ENCODE assay signal across 8 cellular contexts in genomic region chr3:69324362-69325025, GRCh38.
DNase-seq lines count a peak whose midpoint lies in the region; ATAC-seq and TF ChIP-seq lines count a peak whose summit lies in the region.

No MANE protein-coding gene starts in this region.

- H3K4me1 ChIP-seq in endodermal cell (ENCODE audit: control insufficient read depth, insufficient read depth, low read length), result no peaks in the 10 kb centered on the region

- H3K4me3 ChIP-seq in endodermal cell (ENCODE audit: low read length), result no peak overlapping the region

- H3K9ac ChIP-seq in endodermal cell (ENCODE audit: extremely low read depth, low read length, poor library complexity, severe bottlenecking), result no peak overlapping the region

- H3K36me3 Mint-ChIP-seq in endodermal cell (ENCODE audit: low read depth), result no peaks in the 10 kb centered on the region

- DNase-seq in NCI-H524 (lab: John Stamatoyannopoulos, UW) (peak; percentile 48 to 66), NCI-H524 treated with DMSO at 0.1 percent for 48 hours (lab: John Stamatoyannopoulos, UW) (no peak), NCI-H69 (lab: John Stamatoyannopoulos, UW) (peak; percentile 3), endodermal cell (peak; percentile 62), substantia nigra (lab: John Stamatoyannopoulos, UW) (peak in 11 of 49 donors; percentile 8 to 39 (median 17)), OCI-M2 (lab: John Stamatoyannopoulos, UW; ENCODE audit: unreplicated experiment) (no peak)
- DNase-seq in stimulated activated CD8-positive, alpha-beta memory T cell treated with anti-CD3 and anti-CD28 coated beads, Interleukin-4, amount 100 ng/mL, for 48 hours, result no peak

- H3K27me3 Mint-ChIP-seq in endodermal cell (ENCODE audit: insufficient read depth), result no peaks in the 10 kb centered on the region

- H3K27ac ChIP-seq in endodermal cell (ENCODE audit: low read depth, low read length), result no peak overlapping the region
- peak overlapping the region; percentile 94 for H3K27ac ChIP-seq in substantia nigra (ENCODE audit: low read depth, low read length, poor library complexity, severe bottlenecking)

- H3K4me1 Mint-ChIP-seq in endodermal cell, result peaks cover 4% of the 10 kb centered on the region

- no peaks in the 10 kb centered on the region for H3K27me3 ChIP-seq in endodermal cell (ENCODE audit: control insufficient read depth, insufficient read depth, low read length, poor library complexity, severe bottlenecking)

- no peaks in the 10 kb centered on the region for H3K9me3 Mint-ChIP-seq in endodermal cell

- peak; percentile 51 for ATAC-seq in HG02571 (IDR thresholded peaks at IDR 0.05; ENCODE audit: unreplicated experiment)

- H3K4me3 Mint-ChIP-seq in endodermal cell, result no peak overlapping the region

- H3K9me3 ChIP-seq in endodermal cell (ENCODE audit: control insufficient read depth, low read length), result no peaks in the 10 kb centered on the region

- no peaks in the 10 kb centered on the region for H3K36me3 ChIP-seq in endodermal cell (ENCODE audit: control insufficient read depth, insufficient read depth, low read length)

- 81 to 85% methylated on average over 5 to 6 of the region's 7 CpGs for WGBS in endodermal cell (ENCODE audit: insufficient coverage in 1 of 2, insufficient read length in 1 of 2), 2 experiments

- no peak overlapping the region for H3K27ac Mint-ChIP-seq in endodermal cell

- TF ChIP-seq CTCF in endodermal cell (conservative IDR thresholded peaks at IDR 0.05), result peak; percentile 83

Comparison
In these comparisons a context has a peak if more than half of its experiments do, and no peak if none do; other contexts are left out.
1. DNase-seq: peak in NCI-H524 (2 of 2), NCI-H69 (single experiment) and endodermal cell (single experiment); none in NCI-H524 treated with DMSO at 0.1 percent for 48 hours (single experiment), OCI-M2 (single experiment) and stimulated activated CD8-positive, alpha-beta memory T cell treated with anti-CD3 and anti-CD28 coated beads, Interleukin-4, amount 100 ng/mL, for 48 hours (single experiment).